ENCODE assay signal across 1 cellular context in the genomic region with DNA sequence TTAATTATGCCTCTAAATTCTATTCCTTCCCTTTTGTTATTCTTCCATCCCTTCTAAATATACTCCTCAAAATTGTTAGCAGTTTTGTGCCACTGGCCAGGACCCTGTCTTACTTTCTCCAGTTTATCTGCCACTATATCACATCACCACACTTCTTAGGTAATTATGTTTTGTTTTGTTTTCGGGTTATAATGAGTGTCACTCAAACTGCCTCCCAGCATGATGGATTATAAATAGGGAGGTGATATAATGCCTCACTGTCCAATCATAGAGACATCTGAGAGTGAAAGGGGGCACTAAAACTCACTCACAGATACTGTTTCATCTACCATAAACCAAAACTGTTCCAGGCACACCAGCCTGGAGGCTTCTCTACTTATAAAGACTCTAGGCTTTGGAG.
TF ChIP-seq lines count a peak whose summit lies in the region.

No MANE protein-coding gene starts in this region.

TF ChIP-seq in GM12878, 131 proteins besides CTCF, POLR2A, EP300 and RAD21:
- no peak for TF ChIP-seq ZBED1 (IDR thresholded peaks at IDR 0.05; ENCODE audit: borderline replicate concordance)
- TF ChIP-seq, protein P1, sequence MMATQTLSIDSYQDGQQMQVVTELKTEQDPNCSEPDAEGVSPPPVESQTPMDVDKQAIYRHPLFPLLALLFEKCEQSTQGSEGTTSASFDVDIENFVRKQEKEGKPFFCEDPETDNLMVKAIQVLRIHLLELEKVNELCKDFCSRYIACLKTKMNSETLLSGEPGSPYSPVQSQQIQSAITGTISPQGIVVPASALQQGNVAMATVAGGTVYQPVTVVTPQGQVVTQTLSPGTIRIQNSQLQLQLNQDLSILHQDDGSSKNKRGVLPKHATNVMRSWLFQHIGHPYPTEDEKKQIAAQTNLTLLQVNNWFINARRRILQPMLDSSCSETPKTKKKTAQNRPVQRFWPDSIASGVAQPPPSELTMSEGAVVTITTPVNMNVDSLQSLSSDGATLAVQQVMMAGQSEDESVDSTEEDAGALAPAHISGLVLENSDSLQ (IDR thresholded peaks at IDR 0.05), result peak; percentile 52; the same call in 1 of the 2 replicates
